ENCODE assay signal across 19 cellular contexts in genomic region chr2:207184348-207184747, GRCh38. TPM values are rescaled to one million over a fixed set of nuclear protein-coding genes. Genes with fewer than 3 reads are reported as not detected.
DNase-seq lines count a peak whose midpoint lies in the region; FAIRE-seq and TF ChIP-seq lines count a peak whose summit lies in the region.
"Had no signal": no experiment of that assay in that cellular context is flagged by ENCODE, and none has a peak within 500 bp of the region (broad histone marks: within the 10 kb centered on the region; RNA-seq: fewer than 3 reads in every experiment).

No MANE protein-coding gene starts in this region.

- no peak overlapping the region for H3K14ac ChIP-seq in mesenchymal stem cell (ENCODE audit: low read length in 2 of 2)

- peaks cover 8% of the 10 kb centered on the region for H3K36me3 Mint-ChIP-seq in HFFc6 (ENCODE audit: low read depth)

- no peaks in the 10 kb centered on the region for H3K79me1 ChIP-seq in mesenchymal stem cell (replicated peaks; ENCODE audit: low read length, poor library complexity, severe bottlenecking)

- no peak for FAIRE-seq in GM12892 (lab: Jason Lieb, UNC)
- FAIRE-seq: GM18507, H1 had no signal

- no peak overlapping the region for H2BK120ac ChIP-seq in mesenchymal stem cell (ENCODE audit: low read depth, low read length)

- no peak overlapping the region for H3K4ac ChIP-seq in mesenchymal stem cell (ENCODE audit: low read depth in 1 of 2, low read length in 2 of 2)

- H3K36me3 ChIP-seq in mesenchymal stem cell (ENCODE audit: control insufficient read depth in 1 of 2, insufficient read depth in 2 of 2, low read depth in 1 of 2, low read length in 2 of 2): no peaks in the 10 kb centered on the region
- H3K36me3 ChIP-seq: BLaER1 treated with 17β-estradiol and CSF1 and Interleukin-3, amounts not matched to agents 10 nM and 100 nM; cardiac muscle cell; right atrium auricular region; suprapubic skin had no signal

- H2BK15ac ChIP-seq in mesenchymal stem cell (ENCODE audit: low read depth, poor library complexity, severe bottlenecking): no peak overlapping the region

- WGBS in mesenchymal stem cell: 95% methylated on average over 2 of the region's 2 CpGs

- peak; percentile 28 for DNase-seq in AG20443 (ENCODE audit: low spot score)
- DNase-seq in HFFc6: no peak
- peak; percentile 56 for DNase-seq in astrocyte of the hippocampus (ENCODE audit: low read depth, low spot score)
- peak; percentile 23 for DNase-seq in mesenchymal stem cell
- no peak for DNase-seq in cerebellar nuclear complex (lab: John Stamatoyannopoulos, UW)
- DNase-seq in GM12892 (ENCODE audit: insufficient read length): no peak
- DNase-seq in DMS114 treated with DMSO at 0.1 percent for 48 hours (lab: John Stamatoyannopoulos, UW; ENCODE audit: unreplicated experiment): no peak
- DNase-seq: activated CD4-positive, alpha-beta T cell treated with anti-CD3 and anti-CD28 coated beads, Interleukin-2, amount 10 ng/mL, durations not matched to agents 24 days and 14 days; hypothalamus; Kasumi-1; mucosa of descending colon; NCI-H1436 treated with DMSO at 0.1 percent for 48 hours had no signal

- no peak overlapping the region for H2BK12ac ChIP-seq in mesenchymal stem cell (ENCODE audit: low read length in 2 of 2)

- no peak overlapping the region for H2AFZ ChIP-seq in mesenchymal stem cell (ENCODE audit: low read depth, low read length)

- H3K4me2 ChIP-seq in mesenchymal stem cell (ENCODE audit: low read length, poor library complexity, severe bottlenecking): no peak overlapping the region
- H3K4me2 ChIP-seq: BLaER1 treated with 17β-estradiol and CSF1 and Interleukin-3, amounts not matched to agents 10 nM and 100 nM had no signal

- peak overlapping the region; percentile 18; the same call in 1 of the 2 replicates for H3K4me3 Mint-ChIP-seq in HFFc6
- H3K4me3 Mint-ChIP-seq: activated CD4-positive, alpha-beta T cell treated with anti-CD3 and anti-CD28 coated beads, Interleukin-2, amount 10 ng/mL, durations not matched to agents 24 days and 14 days; activated naive CD8-positive, alpha-beta T cell had no signal

- no peaks in the 10 kb centered on the region for H3K9me3 Mint-ChIP-seq in HFFc6

- no peak overlapping the region for H3K18ac ChIP-seq in mesenchymal stem cell (ENCODE audit: low read depth in 1 of 2, low read length in 2 of 2)

- H3K4me1 ChIP-seq in mesenchymal stem cell (ENCODE audit: control insufficient read depth, insufficient read depth, low read depth, low read length): peaks cover 7% of the 10 kb centered on the region
- H3K4me1 ChIP-seq: right atrium auricular region, suprapubic skin had no signal

- H3K9ac ChIP-seq in mesenchymal stem cell (ENCODE audit: low read length): peak overlapping the region; percentile 41
- H3K9ac ChIP-seq: BLaER1 treated with 17β-estradiol and CSF1 and Interleukin-3, amounts not matched to agents 10 nM and 100 nM had no signal

- H3K4me1 Mint-ChIP-seq in HFFc6 (ENCODE audit: low read depth): peaks cover 74% of the 10 kb centered on the region

- no peak overlapping the region for H2AK5ac ChIP-seq in mesenchymal stem cell (ENCODE audit: low read length, severe bottlenecking)

- no peak for TF ChIP-seq POLR2A in GM12892 (IDR thresholded peaks at IDR 0.05; ENCODE audit: low read depth, low read length)

- no peak overlapping the region for H2BK5ac ChIP-seq in mesenchymal stem cell (ENCODE audit: low read depth, low read length, poor library complexity, severe bottlenecking)

- H4K91ac ChIP-seq in mesenchymal stem cell (ENCODE audit: low read length): no peak overlapping the region

- no peak overlapping the region for H3K27ac ChIP-seq in mesenchymal stem cell (ENCODE audit: low read length, poor library complexity, severe bottlenecking)
- H3K27ac ChIP-seq: BLaER1 treated with 17β-estradiol and CSF1 and Interleukin-3, amounts not matched to agents 10 nM and 100 nM; cardiac muscle cell; right atrium auricular region; suprapubic skin had no signal

- no peak overlapping the region for H4K8ac ChIP-seq in mesenchymal stem cell (ENCODE audit: low read length)

- H3K27me3 ChIP-seq in mesenchymal stem cell (ENCODE audit: control insufficient read depth in 1 of 2, insufficient read depth in 1 of 2, low read length in 2 of 2): no peaks in the 10 kb centered on the region
- H3K27me3 ChIP-seq: BLaER1 treated with 17β-estradiol and CSF1 and Interleukin-3, amounts not matched to agents 10 nM and 100 nM; cardiac muscle cell; right atrium auricular region; suprapubic skin had no signal

- H3K9me3 ChIP-seq in mesenchymal stem cell (ENCODE audit: control insufficient read depth, low read length): peaks cover 8% of the 10 kb centered on the region
- H3K9me3 ChIP-seq: mucosa of descending colon, suprapubic skin had no signal

- H3K23ac ChIP-seq in mesenchymal stem cell (ENCODE audit: low read length in 2 of 2): no peak overlapping the region

- no peak overlapping the region for H3K4me3 ChIP-seq in mesenchymal stem cell (ENCODE audit: insufficient read depth in 1 of 2, low read depth in 1 of 2, low read length in 2 of 2)
- H3K4me3 ChIP-seq: BLaER1 treated with 17β-estradiol and CSF1 and Interleukin-3, amounts not matched to agents 10 nM and 100 nM; cardiac muscle cell; mucosa of descending colon; right atrium auricular region; suprapubic skin had no signal

- no peak for TF ChIP-seq CTCF in HFFc6 (IDR thresholded peaks at IDR 0.05)

- no peaks in the 10 kb centered on the region; the same call in 1 of the 2 replicates for H3K27me3 Mint-ChIP-seq in HFFc6 (ENCODE audit: insufficient read depth)
- H3K27me3 Mint-ChIP-seq: activated naive CD8-positive, alpha-beta T cell had no signal

- H3K27ac Mint-ChIP-seq in HFFc6: peak overlapping the region; percentile 54
- H3K27ac Mint-ChIP-seq: activated naive CD8-positive, alpha-beta T cell had no signal

RNA-seq across cellular contexts. Expression of gene KLF7, which starts 18.6 kb away (rescaled TPM):
- total RNA-seq in HFFc6 (2021; fragmentation: NEBNext Ultra II Directional; extraction: Animal tissue kit (Norgen Biotek cat#: 25700)): 10 to 100 TPM; 29.4 to 45.0 (median 34.0) TPM
- polyA plus RNA-seq in mesenchymal stem cell (2013, experiment 1 of 2): 31.0 TPM
- 28.9 TPM for polyA plus RNA-seq in mesenchymal stem cell (2013, experiment 2 of 2)
- polyA plus RNA-seq in GM12892 (2012; ENCODE audit: missing spikeins): 13.5 TPM

Comparison
In these comparisons a context has a peak if more than half of its experiments do, and no peak if none do; other contexts are left out.
1. DNase-seq: peak in AG20443 (single experiment), astrocyte of the hippocampus (single experiment) and mesenchymal stem cell (single experiment); none in HFFc6 (single experiment), cerebellar nuclear complex (0 of 2), GM12892 (single experiment) and DMS114 treated with DMSO at 0.1 percent for 48 hours (single experiment).